In the genomic region with DNA sequence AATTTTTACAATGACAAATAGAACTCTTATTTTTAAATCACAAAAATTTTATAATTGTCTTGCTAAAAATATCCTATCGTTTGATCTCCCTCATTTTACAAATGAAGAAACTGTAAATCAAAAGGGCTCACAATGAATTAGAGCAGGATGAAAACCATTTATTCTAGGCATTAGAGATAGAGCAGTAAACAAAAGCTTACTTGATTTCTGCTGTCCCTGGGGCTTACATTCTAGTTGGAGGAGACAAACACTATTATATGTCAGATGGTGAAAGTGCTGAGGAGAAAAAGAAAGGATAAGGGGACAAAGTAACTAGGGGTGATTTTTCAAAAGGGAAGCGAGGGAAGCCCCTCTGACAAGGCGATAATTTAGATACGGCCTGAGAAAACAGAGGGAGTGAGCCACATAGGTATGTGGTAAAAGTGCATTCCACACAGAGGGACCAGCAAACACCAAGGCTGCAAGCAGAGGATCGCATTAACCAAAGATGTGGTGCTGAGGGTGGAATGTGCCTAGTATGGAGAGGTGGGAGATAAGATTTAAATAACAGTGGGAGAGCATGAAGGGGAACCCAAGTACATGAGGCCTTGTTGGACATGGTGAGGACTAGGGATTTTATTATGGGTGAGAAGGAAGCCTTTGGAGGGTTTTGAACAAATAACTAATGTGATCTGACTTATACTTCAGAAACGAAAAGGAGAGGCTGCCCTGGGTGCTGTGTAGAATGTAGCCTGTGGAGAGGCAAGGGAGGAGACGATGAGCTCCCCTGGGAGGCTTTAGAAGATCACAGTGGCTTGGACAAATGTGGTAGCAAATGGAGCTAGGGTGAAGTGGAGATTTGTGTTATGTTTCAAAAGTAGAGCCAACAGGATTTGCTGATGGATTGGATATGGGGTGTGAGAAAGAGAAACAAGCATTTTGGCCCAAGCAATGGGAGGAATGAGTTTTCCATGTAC, we compare ENCODE assay signal across 1 cellular context.
TF ChIP-seq lines count a peak whose summit lies in the region.

No MANE protein-coding gene starts in this region.

TF ChIP-seq in GM23338, 12 proteins besides CTCF, POLR2A, EP300 and RAD21 (continued from another document):
- TF ChIP-seq, protein P1, sequence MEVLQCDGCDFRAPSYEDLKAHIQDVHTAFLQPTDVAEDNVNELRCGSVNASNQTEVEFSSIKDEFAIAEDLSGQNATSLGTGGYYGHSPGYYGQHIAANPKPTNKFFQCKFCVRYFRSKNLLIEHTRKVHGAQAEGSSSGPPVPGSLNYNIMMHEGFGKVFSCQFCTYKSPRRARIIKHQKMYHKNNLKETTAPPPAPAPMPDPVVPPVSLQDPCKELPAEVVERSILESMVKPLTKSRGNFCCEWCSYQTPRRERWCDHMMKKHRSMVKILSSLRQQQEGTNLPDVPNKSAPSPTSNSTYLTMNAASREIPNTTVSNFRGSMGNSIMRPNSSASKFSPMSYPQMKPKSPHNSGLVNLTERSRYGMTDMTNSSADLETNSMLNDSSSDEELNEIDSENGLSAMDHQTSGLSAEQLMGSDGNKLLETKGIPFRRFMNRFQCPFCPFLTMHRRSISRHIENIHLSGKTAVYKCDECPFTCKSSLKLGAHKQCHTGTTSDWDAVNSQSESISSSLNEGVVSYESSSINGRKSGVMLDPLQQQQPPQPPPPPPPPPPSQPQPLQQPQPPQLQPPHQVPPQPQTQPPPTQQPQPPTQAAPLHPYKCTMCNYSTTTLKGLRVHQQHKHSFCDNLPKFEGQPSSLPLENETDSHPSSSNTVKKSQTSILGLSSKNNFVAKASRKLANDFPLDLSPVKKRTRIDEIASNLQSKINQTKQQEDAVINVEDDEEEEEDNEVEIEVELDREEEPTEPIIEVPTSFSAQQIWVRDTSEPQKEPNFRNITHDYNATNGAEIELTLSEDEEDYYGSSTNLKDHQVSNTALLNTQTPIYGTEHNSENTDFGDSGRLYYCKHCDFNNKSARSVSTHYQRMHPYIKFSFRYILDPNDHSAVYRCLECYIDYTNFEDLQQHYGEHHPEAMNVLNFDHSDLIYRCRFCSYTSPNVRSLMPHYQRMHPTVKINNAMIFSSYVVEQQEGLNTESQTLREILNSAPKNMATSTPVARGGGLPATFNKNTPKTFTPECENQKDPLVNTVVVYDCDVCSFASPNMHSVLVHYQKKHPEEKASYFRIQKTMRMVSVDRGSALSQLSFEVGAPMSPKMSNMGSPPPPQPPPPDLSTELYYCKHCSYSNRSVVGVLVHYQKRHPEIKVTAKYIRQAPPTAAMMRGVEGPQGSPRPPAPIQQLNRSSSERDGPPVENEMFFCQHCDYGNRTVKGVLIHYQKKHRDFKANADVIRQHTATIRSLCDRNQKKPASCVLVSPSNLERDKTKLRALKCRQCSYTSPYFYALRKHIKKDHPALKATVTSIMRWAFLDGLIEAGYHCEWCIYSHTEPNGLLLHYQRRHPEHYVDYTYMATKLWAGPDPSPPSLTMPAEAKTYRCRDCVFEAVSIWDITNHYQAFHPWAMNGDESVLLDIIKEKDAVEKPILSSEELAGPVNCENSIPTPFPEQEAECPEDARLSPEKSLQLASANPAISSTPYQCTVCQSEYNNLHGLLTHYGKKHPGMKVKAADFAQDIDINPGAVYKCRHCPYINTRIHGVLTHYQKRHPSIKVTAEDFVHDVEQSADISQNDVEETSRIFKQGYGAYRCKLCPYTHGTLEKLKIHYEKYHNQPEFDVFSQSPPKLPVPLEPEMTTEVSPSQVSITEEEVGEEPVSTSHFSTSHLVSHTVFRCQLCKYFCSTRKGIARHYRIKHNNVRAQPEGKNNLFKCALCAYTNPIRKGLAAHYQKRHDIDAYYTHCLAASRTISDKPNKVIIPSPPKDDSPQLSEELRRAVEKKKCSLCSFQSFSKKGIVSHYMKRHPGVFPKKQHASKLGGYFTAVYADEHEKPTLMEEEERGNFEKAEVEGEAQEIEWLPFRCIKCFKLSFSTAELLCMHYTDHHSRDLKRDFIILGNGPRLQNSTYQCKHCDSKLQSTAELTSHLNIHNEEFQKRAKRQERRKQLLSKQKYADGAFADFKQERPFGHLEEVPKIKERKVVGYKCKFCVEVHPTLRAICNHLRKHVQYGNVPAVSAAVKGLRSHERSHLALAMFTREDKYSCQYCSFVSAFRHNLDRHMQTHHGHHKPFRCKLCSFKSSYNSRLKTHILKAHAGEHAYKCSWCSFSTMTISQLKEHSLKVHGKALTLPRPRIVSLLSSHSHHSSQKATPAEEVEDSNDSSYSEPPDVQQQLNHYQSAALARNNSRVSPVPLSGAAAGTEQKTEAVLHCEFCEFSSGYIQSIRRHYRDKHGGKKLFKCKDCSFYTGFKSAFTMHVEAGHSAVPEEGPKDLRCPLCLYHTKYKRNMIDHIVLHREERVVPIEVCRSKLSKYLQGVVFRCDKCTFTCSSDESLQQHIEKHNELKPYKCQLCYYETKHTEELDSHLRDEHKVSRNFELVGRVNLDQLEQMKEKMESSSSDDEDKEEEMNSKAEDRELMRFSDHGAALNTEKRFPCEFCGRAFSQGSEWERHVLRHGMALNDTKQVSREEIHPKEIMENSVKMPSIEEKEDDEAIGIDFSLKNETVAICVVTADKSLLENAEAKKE (CRISPR knock-in tag; IDR thresholded peaks at IDR 0.05) = no peak
- no peak for TF ChIP-seq EZH2 (IDR thresholded peaks at IDR 0.05; ENCODE audit: low read depth, unreplicated experiment)
